8 cellular contexts compared by ENCODE assay signal in the genomic region with DNA sequence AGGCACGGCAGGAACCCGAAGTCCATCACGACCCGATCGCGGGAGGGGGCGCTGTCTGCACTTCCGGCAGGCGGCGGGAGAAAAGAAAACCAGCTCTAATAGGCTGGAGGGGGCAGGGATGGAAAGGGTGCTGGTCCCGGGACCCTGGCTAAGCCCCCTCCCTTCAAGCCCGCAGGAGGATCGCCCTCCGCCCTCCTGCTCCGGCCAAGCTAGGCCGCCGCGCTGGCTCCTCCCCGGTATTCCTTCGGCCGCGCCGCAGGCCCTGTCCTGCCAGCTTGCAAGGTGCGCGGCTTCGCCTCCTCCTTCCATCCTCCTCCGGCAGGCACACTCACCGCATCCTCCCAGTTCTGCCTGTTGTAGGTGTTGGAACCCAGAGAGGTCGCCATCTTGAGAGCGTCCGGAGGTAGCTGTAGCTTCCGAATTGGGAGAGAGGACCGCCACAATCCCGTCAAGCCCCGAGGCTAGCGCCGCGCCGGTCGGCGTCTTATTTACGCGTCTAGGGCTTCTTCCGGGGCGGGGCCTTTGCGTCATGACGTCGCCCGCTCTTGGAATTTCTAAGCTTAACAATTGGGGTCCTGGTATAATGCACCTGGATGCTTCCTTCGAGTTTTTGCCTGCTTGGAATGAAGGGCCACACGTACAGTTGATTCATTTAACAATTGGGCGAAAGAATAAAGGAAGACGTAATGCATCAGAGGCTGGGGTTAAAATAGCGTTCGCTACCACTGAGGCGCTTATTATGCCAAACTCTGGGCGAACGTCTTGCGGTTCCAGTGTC.
A peak's percentile ranks its signal among the peaks of the same experiment; 100 is the strongest.
DNase-seq lines count a peak whose midpoint lies in the region; ATAC-seq and TF ChIP-seq lines count a peak whose summit lies in the region.

A gene (minus strand): TSS at position 463 of the 778 bp plus-strand sequence. CDS start 77 bp downstream, at position 386.

- peak; percentile 97 for ATAC-seq in GM21526 (IDR thresholded peaks at IDR 0.05; ENCODE audit: low FRiP score, unreplicated experiment)

- H3K9ac ChIP-seq in mucosa of stomach (ENCODE audit: low read length): peak within 1 kb of the TSS; percentile 98

- no peaks in the 10 kb centered on the region for H3K27me3 ChIP-seq in mucosa of stomach (ENCODE audit: control insufficient read depth, insufficient read depth, low read length)

- peaks cover 6% of the 10 kb centered on the region for H3K4me1 ChIP-seq in mucosa of stomach (ENCODE audit: control insufficient read depth, insufficient read depth, low read length)

- no peaks in the 10 kb centered on the region for H3K9me3 ChIP-seq in mucosa of stomach (ENCODE audit: control insufficient read depth, low read length)

- peak; percentile 64 for DNase-seq in DMS153 (lab: John Stamatoyannopoulos, UW)
- peak; percentile 46 for DNase-seq in HuH-7.5 (ENCODE audit: low spot score)
- DNase-seq in OCI-M1 (lab: John Stamatoyannopoulos, UW): peak; percentile 97
- DNase-seq in activated T-cell treated with anti-CD3 and anti-CD28 coated beads for 4 hours: peak; percentile 86
- DNase-seq in erythroblast (lab: John Stamatoyannopoulos, UW): peak; percentile 92 to 94
- DNase-seq in stimulated activated CD8-positive, alpha-beta memory T cell treated with anti-CD3 and anti-CD28 coated beads, Interleukin-7, amount 100 ng/mL, for 1 hour (ENCODE audit: low read depth in 2 of 2): peak; percentile 82 to 85

- H3K4me3 ChIP-seq in mucosa of stomach (ENCODE audit: low read length): peak within 1 kb of the TSS; percentile 98

- peak; percentile 93 for TF ChIP-seq POLR2A in erythroblast (IDR thresholded peaks at IDR 0.05; ENCODE audit: low read length)

- peaks cover 3% of the 10 kb centered on the region for H3K36me3 ChIP-seq in mucosa of stomach (ENCODE audit: control insufficient read depth, insufficient read depth, low read length)

Comparison
In these comparisons a context has a peak if more than half of its experiments do, and no peak if none do; other contexts are left out.
1. Peak in every context shown above with its lines: DNase-seq, ATAC-seq and H3K4me3 ChIP-seq.
2. DNase-seq: peak in every context shown above with its lines; median percentile 97 in OCI-M1; 93 in erythroblast; 86 in activated T-cell treated with anti-CD3 and anti-CD28 coated beads for 4 hours; 84 in stimulated activated CD8-positive, alpha-beta memory T cell treated with anti-CD3 and anti-CD28 coated beads, Interleukin-7, amount 100 ng/mL, for 1 hour; 64 in DMS153; 46 in HuH-7.5.